In genomic region chr7:70614237-70614984, GRCh38 we compare ENCODE assay signal across 9 cellular contexts.
DNase-seq lines count a peak whose midpoint lies in the region; ATAC-seq lines count a peak whose summit lies in the region.
"Had no signal": no experiment of that assay in that cellular context is flagged by ENCODE, and none has a peak within 500 bp of the region (broad histone marks: within the 10 kb centered on the region; RNA-seq: fewer than 3 reads in every experiment).

No MANE protein-coding gene starts in this region.

- H4K20me1 ChIP-seq in GM23248 (ENCODE audit: insufficient read depth), result no peaks in the 10 kb centered on the region

- H3K4me3 ChIP-seq in GM23248, result peak overlapping the region; percentile 18; the same call in 1 of the 2 replicates

- peak overlapping the region; percentile 40 for H2AFZ ChIP-seq in GM23248

- H3F3A ChIP-seq in GM23248 (ENCODE audit: insufficient read depth), result no peaks in the 10 kb centered on the region

- DNase-seq in GM23248, result peak; percentile 79
- peak; percentile 82 for DNase-seq in NCI-H2227 (lab: John Stamatoyannopoulos, UW; ENCODE audit: unreplicated experiment)
- DNase-seq in effector memory CD8-positive, alpha-beta T cell, result no peak
- DNase-seq in naive B cell, result peak; percentile 21
- DNase-seq in HT-29 (ENCODE audit: low spot score), result no peak
- DNase-seq in AML-193 (lab: John Stamatoyannopoulos, UW), result no peak
- no peak for DNase-seq in cortex of kidney (lab: John Stamatoyannopoulos, UW)

- ATAC-seq in effector memory CD8-positive, alpha-beta T cell (replicated peaks), result peak; percentile 35
- ATAC-seq in naive B cell (ENCODE audit: low read depth in 2 of 2) (peak; percentile 80 to 84), GM21515 (IDR thresholded peaks at IDR 0.05; ENCODE audit: unreplicated experiment) (no peak)

- no peak overlapping the region for H3K27ac ChIP-seq in GM23248

- H3K4me3 Mint-ChIP-seq in effector memory CD8-positive, alpha-beta T cell, result no peak overlapping the region
- H3K4me3 Mint-ChIP-seq in naive B cell, result peak overlapping the region in 1 of 8 donors; percentile 65
- H3K4me3 Mint-ChIP-seq: dendritic cell treated with granulocyte-macrophage colony-stimulating factor and Interleukin-4, amounts not matched to agents 40 ng/mL and 50 ng/mL, for 4 days had no signal

- H3K9ac ChIP-seq in GM23248, result peak overlapping the region; percentile 23; the same call in 1 of the 2 replicates

- no peaks in the 10 kb centered on the region for H3K9me3 ChIP-seq in GM23248 (ENCODE audit: low read depth)

- H3K9me3 Mint-ChIP-seq in effector memory CD8-positive, alpha-beta T cell, result no peaks in the 10 kb centered on the region
- no peaks in the 10 kb centered on the region for H3K9me3 Mint-ChIP-seq in naive B cell
- H3K9me3 Mint-ChIP-seq: dendritic cell treated with granulocyte-macrophage colony-stimulating factor and Interleukin-4, amounts not matched to agents 40 ng/mL and 50 ng/mL, for 4 days had no signal

- no peaks in the 10 kb centered on the region for H3K27me3 ChIP-seq in GM23248 (replicated peaks; ENCODE audit: insufficient read depth)

- H3K27me3 Mint-ChIP-seq in effector memory CD8-positive, alpha-beta T cell, result peaks cover 0 to 12% of the 10 kb centered on the region in 2 donors
- no peaks in the 10 kb centered on the region for H3K27me3 Mint-ChIP-seq in naive B cell
- H3K27me3 Mint-ChIP-seq: dendritic cell treated with granulocyte-macrophage colony-stimulating factor and Interleukin-4, amounts not matched to agents 40 ng/mL and 50 ng/mL, for 4 days had no signal

- H3K79me2 ChIP-seq in GM23248 (ENCODE audit: insufficient read depth), result no peaks in the 10 kb centered on the region

- no peaks in the 10 kb centered on the region for H3K9me2 ChIP-seq in GM23248 (ENCODE audit: insufficient read depth)

- WGBS in GM23248 (ENCODE audit: low coverage in 1 of 2, low lambda C conversion rate in 2 of 2, missing lambda C conversion rate in 2 of 2), 2 experiments, result 10 to 12% methylated on average over 12 of the region's 12 CpGs

- peak overlapping the region; percentile 26 for H3K4me2 ChIP-seq in GM23248 (ENCODE audit: unreplicated experiment)

- no peaks in the 10 kb centered on the region for H3K36me3 Mint-ChIP-seq in effector memory CD8-positive, alpha-beta T cell (ENCODE audit: insufficient read depth)
- H3K36me3 Mint-ChIP-seq in naive B cell, result peaks cover 0 to 16% of the 10 kb centered on the region in 2 donors

- H3K36me3 ChIP-seq in GM23248 (ENCODE audit: low read depth), result no peaks in the 10 kb centered on the region

- no peak overlapping the region for H3K27ac Mint-ChIP-seq in effector memory CD8-positive, alpha-beta T cell
- peak overlapping the region; percentile 42 to 75 (median 62) for H3K27ac Mint-ChIP-seq in naive B cell
- H3K27ac Mint-ChIP-seq: dendritic cell treated with granulocyte-macrophage colony-stimulating factor and Interleukin-4, amounts not matched to agents 40 ng/mL and 50 ng/mL, for 4 days had no signal

- 0 out of 2 replicates have a peak, but pooled peaks cover 11% of the 10 kb centered on the region for H3K4me1 ChIP-seq in GM23248 (ENCODE audit: insufficient read depth)

- peaks cover 0 to 6% of the 10 kb centered on the region in 2 donors for H3K4me1 Mint-ChIP-seq in effector memory CD8-positive, alpha-beta T cell (ENCODE audit: low read depth in 2 of 2)
- peaks cover 13 to 29% (median 15%) of the 10 kb centered on the region in 3 donors for H3K4me1 Mint-ChIP-seq in naive B cell

- in situ Hi-C loops in GM23248 (cut with MboI), result no loop called here

Comparison
In these comparisons a context has a peak if more than half of its experiments do, and no peak if none do; other contexts are left out.
1. DNase-seq: peak in GM23248 (single experiment), NCI-H2227 (single experiment) and naive B cell (single experiment); none in effector memory CD8-positive, alpha-beta T cell (0 of 3), HT-29 (single experiment), AML-193 (0 of 2) and cortex of kidney (single experiment).
2. H3K27ac Mint-ChIP-seq: peak in naive B cell (6 of 6); none in effector memory CD8-positive, alpha-beta T cell (0 of 2).